9 cellular contexts compared by ENCODE assay signal in genomic region chr22:30605449-30606110, GRCh38. TPM values are rescaled to one million over a fixed set of nuclear protein-coding genes. Genes with fewer than 3 reads are reported as not detected.
DNase-seq lines count a peak whose midpoint lies in the region; ATAC-seq and TF ChIP-seq lines count a peak whose summit lies in the region.
"Had no signal": no experiment of that assay in that cellular context is flagged by ENCODE, and none has a peak within 500 bp of the region (broad histone marks: within the 10 kb centered on the region; RNA-seq: fewer than 3 reads in every experiment).

No MANE protein-coding gene starts in this region.

- no peak overlapping the region for H3K23ac ChIP-seq in mesendoderm (ENCODE audit: low read length)

- CTCF ChIA-PET in activated B cell treated with CpG ODN at 0.5 μM for 24 hours (lab: Charles Lee), result interaction anchor here (2.7 kb wide), 1 partner anchor 29 kb away, joined by 11 read pairs; the partner anchor contains the start of gene SLC35E4

- intact Hi-C loops in activated B cell treated with CpG ODN at 0.5 μM for 24 hours (cut with micrococcal nuclease), result no loop called here

- H2BK5ac ChIP-seq in mesendoderm (ENCODE audit: low read length), result peak overlapping the region; percentile 34

- H3K4me3 ChIP-seq in duodenal mucosa (ENCODE audit: low read depth in 1 of 2, low read length in 2 of 2) (peak overlapping the region; percentile 54 to 97), mesendoderm (ENCODE audit: low read length) (no peak overlapping the region), subcutaneous abdominal adipose tissue (ENCODE audit: low read depth in 1 of 5, low read length in 5 of 5) (peak overlapping the region; percentile 72 to 99 (median 92))

- H3K4ac ChIP-seq in mesendoderm (ENCODE audit: low read depth, low read length), result no peak overlapping the region

- WGBS in mesendoderm (ENCODE audit: extremely low coverage, insufficient coverage, low lambda C conversion rate), result no CpG with 5 or more reads among the region's 9 CpGs

- peak overlapping the region; percentile 68 for H3K56ac ChIP-seq in mesendoderm (ENCODE audit: low read length)

- no peaks in the 10 kb centered on the region for H3K79me1 ChIP-seq in mesendoderm (ENCODE audit: low read length)

- no peak overlapping the region for H2BK15ac ChIP-seq in mesendoderm (replicated peaks; ENCODE audit: low read depth)

- H3K4me2 ChIP-seq in mesendoderm (ENCODE audit: low read length), result peak overlapping the region; percentile 2

- no peaks in the 10 kb centered on the region for H3K9me3 ChIP-seq in duodenal mucosa (ENCODE audit: control insufficient read depth in 1 of 2, low read length in 2 of 2)
- no peaks in the 10 kb centered on the region for H3K9me3 ChIP-seq in subcutaneous abdominal adipose tissue (ENCODE audit: control insufficient read depth in 5 of 5, low read length in 5 of 5)

- H3K27ac Mint-ChIP-seq in activated B cell treated with CpG ODN at 0.5 μM for 24 hours, result no peak overlapping the region

- POLR2A ChIA-PET in activated B cell treated with CpG ODN at 0.5 μM for 24 hours (lab: Charles Lee), result interaction anchor here (1.4 kb wide), 1 partner anchor 14 kb away, joined by 3 read pairs; the partner anchor contains the start of gene PES1

- no peak overlapping the region for H4K8ac ChIP-seq in mesendoderm (ENCODE audit: low read depth, low read length)

- H3K27me3 ChIP-seq in duodenal mucosa (ENCODE audit: control insufficient read depth in 1 of 2, insufficient read depth in 2 of 2, low read length in 2 of 2) (no peaks in the 10 kb centered on the region), mesendoderm (ENCODE audit: insufficient read depth, low read length, poor library complexity) (no peaks in the 10 kb centered on the region), subcutaneous abdominal adipose tissue (ENCODE audit: control insufficient read depth in 5 of 5, insufficient read depth in 4 of 5, low read length in 5 of 5) (no peaks in the 10 kb centered on the region)

- H2BK120ac ChIP-seq in mesendoderm (ENCODE audit: low read depth, low read length), result peak overlapping the region; percentile 29

- DNase-seq in NCI-H1436 (lab: John Stamatoyannopoulos, UW) (peak; percentile 17), NCI-H1436 treated with DMSO at 0.1 percent for 48 hours (lab: John Stamatoyannopoulos, UW) (no peak), NCI-H2029 (lab: John Stamatoyannopoulos, UW) (peak; percentile 48), activated B cell treated with CpG ODN at 0.5 μM for 24 hours (no peak), mesendoderm (peak; percentile 54)

- H3K36me3 ChIP-seq in duodenal mucosa (ENCODE audit: control insufficient read depth in 1 of 2, insufficient read depth in 2 of 2, low read length in 2 of 2) (no peaks in the 10 kb centered on the region), mesendoderm (ENCODE audit: control insufficient read depth, insufficient read depth, low read length) (no peaks in the 10 kb centered on the region), subcutaneous abdominal adipose tissue (ENCODE audit: control insufficient read depth in 5 of 5, insufficient read depth in 5 of 5, low read length in 5 of 5) (peaks cover 0 to 1% (median 0%) of the 10 kb centered on the region in 5 donors)

- no peak overlapping the region for H2AK5ac ChIP-seq in mesendoderm (ENCODE audit: low read length)

- no peaks in the 10 kb centered on the region for H3K36me3 Mint-ChIP-seq in activated B cell treated with CpG ODN at 0.5 μM for 24 hours (ENCODE audit: low read depth)

- H3K79me2 ChIP-seq in mesendoderm (ENCODE audit: control insufficient read depth, insufficient read depth, low read length), result no peaks in the 10 kb centered on the region

- H3K27ac ChIP-seq in duodenal mucosa (ENCODE audit: low read depth, low read length), result no peak overlapping the region
- peak overlapping the region; percentile 82 for H3K27ac ChIP-seq in mesendoderm (ENCODE audit: low read depth, low read length)
- H3K27ac ChIP-seq in subcutaneous abdominal adipose tissue (ENCODE audit: low read depth, low read length), result peak overlapping the region; percentile 50

- TF ChIP-seq CTCF in activated B cell treated with CpG ODN at 0.5 μM for 24 hours (IDR thresholded peaks at IDR 0.05), result no peak

- no peaks in the 10 kb centered on the region for H3K9me3 Mint-ChIP-seq in activated B cell treated with CpG ODN at 0.5 μM for 24 hours

- peak overlapping the region in 1 of 2 donors; percentile 78 for H3K9ac ChIP-seq in duodenal mucosa (ENCODE audit: low read depth in 1 of 2, low read length in 2 of 2)
- H3K9ac ChIP-seq in mesendoderm (ENCODE audit: low read length), result peak overlapping the region; percentile 59
- peak overlapping the region in 4 of 5 donors; percentile 7 to 63 (median 26) for H3K9ac ChIP-seq in subcutaneous abdominal adipose tissue (ENCODE audit: low read length in 5 of 5)

- H3K18ac ChIP-seq in mesendoderm (ENCODE audit: low read length), result peak overlapping the region; percentile 71

- H3K27me3 Mint-ChIP-seq in activated B cell treated with CpG ODN at 0.5 μM for 24 hours, result peaks cover 3% of the 10 kb centered on the region

- peaks cover 35% of the 10 kb centered on the region for H3K4me1 Mint-ChIP-seq in activated B cell treated with CpG ODN at 0.5 μM for 24 hours

- ATAC-seq in activated B cell treated with CpG ODN at 0.5 μM for 24 hours (ENCODE audit: low read depth) (peak; percentile 59), HG03378 (IDR thresholded peaks at IDR 0.05; ENCODE audit: unreplicated experiment) (no peak)

- no peak overlapping the region for H3K4me3 Mint-ChIP-seq in activated B cell treated with CpG ODN at 0.5 μM for 24 hours

- H4K5ac ChIP-seq in mesendoderm (ENCODE audit: low read length), result peak overlapping the region; percentile 53

- peaks cover 39 to 40% of the 10 kb centered on the region in 2 donors for H3K4me1 ChIP-seq in duodenal mucosa (ENCODE audit: control insufficient read depth in 1 of 2, insufficient read depth in 2 of 2, low read length in 2 of 2)
- peaks cover 4% of the 10 kb centered on the region for H3K4me1 ChIP-seq in mesendoderm (ENCODE audit: control insufficient read depth, low read depth, low read length)
- peaks cover 9 to 66% (median 50%) of the 10 kb centered on the region in 5 donors for H3K4me1 ChIP-seq in subcutaneous abdominal adipose tissue (ENCODE audit: control insufficient read depth in 5 of 5, insufficient read depth in 5 of 5, low read length in 5 of 5)

RNA-seq across cellular contexts. Expression of gene TCN2, which starts 1.4 kb away (rescaled TPM):
- total RNA-seq in activated B cell treated with CpG ODN at 0.5 μM for 24 hours, result not detected in 2 replicates
- polyA plus RNA-seq in mesendoderm (2013, experiment 1 of 2), result 14.8 TPM
- 15.2 TPM for polyA plus RNA-seq in mesendoderm (2013, experiment 2 of 2)

RNA-seq across cellular contexts. Expression of gene PES1, which starts 13.9 kb away (rescaled TPM):
- total RNA-seq in activated B cell treated with CpG ODN at 0.5 μM for 24 hours, result 124 TPM in 2 replicates
- 116 TPM for polyA plus RNA-seq in mesendoderm (2013, experiment 1 of 2)
- 112 TPM for polyA plus RNA-seq in mesendoderm (2013, experiment 2 of 2)

RNA-seq across cellular contexts. Expression of gene SLC35E4, which starts 30.0 kb away (rescaled TPM):
- total RNA-seq in activated B cell treated with CpG ODN at 0.5 μM for 24 hours, result 1.8 TPM in 2 replicates
- 1.3 TPM for polyA plus RNA-seq in mesendoderm (2013, experiment 1 of 2)
- 1.3 TPM for polyA plus RNA-seq in mesendoderm (2013, experiment 2 of 2)

RNA-seq across cellular contexts. Expression of gene GAL3ST1, which starts 31.1 kb away (rescaled TPM):
- 0.27 TPM in 1 of 2 replicates, not detected in the other for total RNA-seq in activated B cell treated with CpG ODN at 0.5 μM for 24 hours
- 12.5 TPM for polyA plus RNA-seq in mesendoderm (2013, experiment 1 of 2)
- 12.0 TPM for polyA plus RNA-seq in mesendoderm (2013, experiment 2 of 2)
- total RNA-seq: dermis microvascular lymphatic vessel endothelial cell had no signal

RNA-seq across cellular contexts. Expression of gene SEC14L6, which starts 59.0 kb away (rescaled TPM):
- not detected in 2 replicates for total RNA-seq in activated B cell treated with CpG ODN at 0.5 μM for 24 hours
- 0.53 TPM for polyA plus RNA-seq in mesendoderm (2013, experiment 1 of 2)
- 0.53 TPM for polyA plus RNA-seq in mesendoderm (2013, experiment 2 of 2)

Comparison
In these comparisons a context has a peak if more than half of its experiments do, and no peak if none do; other contexts are left out.
1. DNase-seq: peak in NCI-H1436 (single experiment), NCI-H2029 (single experiment) and mesendoderm (single experiment); none in NCI-H1436 treated with DMSO at 0.1 percent for 48 hours (single experiment) and activated B cell treated with CpG ODN at 0.5 μM for 24 hours (single experiment).